ENCODE assay signal across 1 cellular context in genomic region chr13:98761979-98762616, GRCh38.
TF ChIP-seq lines count a peak whose summit lies in the region.

No MANE protein-coding gene starts in this region.

TF ChIP-seq in IMR-90, 13 proteins besides CTCF, POLR2A, EP300 and RAD21 (continued from another document):
- TF ChIP-seq USF2 (IDR thresholded peaks at IDR 0.05; ENCODE audit: low read depth, low read length) (no peak), CHD1 (IDR thresholded peaks at IDR 0.05; ENCODE audit: low read depth, low read length) (no peak), BHLHE40 (IDR thresholded peaks at IDR 0.05; ENCODE audit: low read depth, low read length) (no peak), MXI1 (IDR thresholded peaks at IDR 0.05; ENCODE audit: borderline replicate concordance, low read depth, low read length) (no peak), MAZ (IDR thresholded peaks at IDR 0.05; ENCODE audit: borderline replicate concordance, low read depth, low read length) (no peak), RCOR1 (IDR thresholded peaks at IDR 0.05; ENCODE audit: insufficient replicate concordance, low read length) (no peak)
